ENCODE assay signal across 8 cellular contexts in genomic region chr1:41578712-41579335, GRCh38.
DNase-seq lines count a peak whose midpoint lies in the region; ATAC-seq lines count a peak whose summit lies in the region.

No MANE protein-coding gene starts in this region.

- H3K4me1 Mint-ChIP-seq in activated CD4-positive, alpha-beta memory T cell treated with anti-CD3 and anti-CD28 coated beads, Interleukin-2, amount 10 ng/mL, durations not matched to agents 7 days and 5 days, result peaks cover 30% of the 10 kb centered on the region

- ATAC-seq in GM21390 (IDR thresholded peaks at IDR 0.05; ENCODE audit: unreplicated experiment), result no peak
- no peak for ATAC-seq in HG03097 (IDR thresholded peaks at IDR 0.05; ENCODE audit: low FRiP score, unreplicated experiment)

- CTCF ChIA-PET in activated CD4-positive, alpha-beta memory T cell treated with anti-CD3 and anti-CD28 coated beads, Interleukin-2, amount 10 ng/mL, durations not matched to agents 7 days and 5 days (lab: Charles Lee), result interaction anchor here (1.1 to 7.2 kb wide), 4 partner anchors 11 to 232 kb away, joined by 3 to 61 read pairs (median 4); no protein-coding TSS in a partner anchor

- no peaks in the 10 kb centered on the region for H3K9me3 Mint-ChIP-seq in activated CD4-positive, alpha-beta memory T cell treated with anti-CD3 and anti-CD28 coated beads, Interleukin-2, amount 10 ng/mL, durations not matched to agents 7 days and 5 days

- no peaks in the 10 kb centered on the region for H3K27me3 Mint-ChIP-seq in activated CD4-positive, alpha-beta memory T cell treated with anti-CD3 and anti-CD28 coated beads, Interleukin-2, amount 10 ng/mL, durations not matched to agents 7 days and 5 days

- peaks cover 34% of the 10 kb centered on the region for H3K36me3 Mint-ChIP-seq in activated CD4-positive, alpha-beta memory T cell treated with anti-CD3 and anti-CD28 coated beads, Interleukin-2, amount 10 ng/mL, durations not matched to agents 7 days and 5 days (ENCODE audit: low read depth)

- intact Hi-C loops in head of caudate nucleus (cut with DNase I), result no loop called here

- peak; percentile 47 for DNase-seq in AG20443 (ENCODE audit: low spot score)
- peak; percentile 16 for DNase-seq in HPDE6-E6E7 (ENCODE audit: extremely low spot score)
- peak; percentile 9 for DNase-seq in activated CD4-positive, alpha-beta memory T cell treated with anti-CD3 and anti-CD28 coated beads, Interleukin-2, amount 10 ng/mL, durations not matched to agents 7 days and 5 days
- peak; percentile 34 for DNase-seq in left kidney (ENCODE audit: low read depth, low spot score)
- no peak for DNase-seq in head of caudate nucleus
- no peak for DNase-seq in NCI-H1694 treated with DMSO at 0.1 percent for 48 hours (lab: John Stamatoyannopoulos, UW)

- no peak overlapping the region for H3K4me3 Mint-ChIP-seq in activated CD4-positive, alpha-beta memory T cell treated with anti-CD3 and anti-CD28 coated beads, Interleukin-2, amount 10 ng/mL, durations not matched to agents 7 days and 5 days

- POLR2A ChIA-PET in activated CD4-positive, alpha-beta memory T cell treated with anti-CD3 and anti-CD28 coated beads, Interleukin-2, amount 10 ng/mL, durations not matched to agents 7 days and 5 days (lab: Charles Lee), result no interaction called here

- no peak overlapping the region for H3K27ac Mint-ChIP-seq in activated CD4-positive, alpha-beta memory T cell treated with anti-CD3 and anti-CD28 coated beads, Interleukin-2, amount 10 ng/mL, durations not matched to agents 7 days and 5 days

Comparison
In these comparisons a context has a peak if more than half of its experiments do, and no peak if none do; other contexts are left out.
1. DNase-seq: peak in AG20443 (single experiment), HPDE6-E6E7 (single experiment), activated CD4-positive, alpha-beta memory T cell treated with anti-CD3 and anti-CD28 coated beads, Interleukin-2, amount 10 ng/mL, durations not matched to agents 7 days and 5 days (single experiment) and left kidney (single experiment); none in head of caudate nucleus (0 of 42) and NCI-H1694 treated with DMSO at 0.1 percent for 48 hours (single experiment).